Comparison of ENCODE assay signal across 8 cellular contexts in the genomic region with DNA sequence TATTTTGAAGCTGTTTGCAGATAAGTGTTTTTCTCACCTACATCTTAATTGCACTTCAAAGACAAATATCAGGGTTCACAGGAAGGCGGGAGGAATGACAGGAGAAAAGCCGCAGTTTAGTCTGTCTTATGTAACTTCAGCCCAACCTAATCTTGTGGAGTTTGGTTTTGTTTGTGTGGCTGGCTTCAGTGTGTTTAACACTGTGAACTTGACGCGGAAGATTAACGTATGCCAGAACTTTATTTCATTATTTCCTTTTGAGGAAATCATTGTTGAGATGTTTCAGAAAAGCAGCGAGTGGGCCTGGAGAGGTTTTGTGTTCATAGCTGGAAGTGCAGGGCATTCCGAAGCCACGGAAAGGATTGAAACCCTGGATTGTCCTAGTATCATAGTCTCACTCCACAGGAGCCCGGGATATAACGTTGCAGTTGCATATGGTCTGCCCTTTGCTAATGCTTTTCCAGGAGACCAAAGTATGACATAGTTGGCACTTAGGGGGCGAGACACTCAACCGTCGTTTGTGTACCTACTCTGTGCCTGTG. TPM values are rescaled to one million over a fixed set of nuclear protein-coding genes. Genes with fewer than 3 reads are reported as not detected.
DNase-seq lines count a peak whose midpoint lies in the region; ATAC-seq and TF ChIP-seq lines count a peak whose summit lies in the region.

No MANE protein-coding gene starts in this region.

- peaks cover 50% of the 10 kb centered on the region for H3K4me1 Mint-ChIP-seq in activated T-helper 1 cell treated with anti-CD3 and anti-CD28 coated beads, Interleukin-12 subunit alpha, Interleukin-12 subunit beta, Interleukin-2, Interleukin-4 antibody, amounts not matched to agents 30 ng/mL and 10 ng/mL and 1 ng/mL, durations not matched to agents 14 hours and 24 hours and 36 hours (ENCODE audit: low read depth)

- no peak overlapping the region for H3K27ac ChIP-seq in iPS-20b (ENCODE audit: low read length)
- peak overlapping the region in 7 of 8 donors; percentile 95 to 99 (median 96) for H3K27ac ChIP-seq in spleen
- no peak overlapping the region for H3K27ac ChIP-seq in MM.1S (ENCODE audit: low read length)

- H3K9ac ChIP-seq in iPS-20b (ENCODE audit: low read depth, low read length), result peak overlapping the region; percentile 63; the same call in 1 of the 2 replicates
- H3K9ac ChIP-seq in MM.1S (ENCODE audit: low read length), result no peak overlapping the region

- H3K4me3 ChIP-seq in iPS-20b (ENCODE audit: low read length) (peak overlapping the region; percentile 82), spleen (peak overlapping the region in 7 of 8 donors; percentile 69 to 88 (median 80)), MM.1S (ENCODE audit: low read length) (no peak overlapping the region)

- H3K27me3 ChIP-seq in iPS-20b (ENCODE audit: insufficient read depth, low read length) (peaks cover 24% of the 10 kb centered on the region), spleen (replicated peaks in 1 of 7) (peaks cover 0 to 4% (median 0%) of the 10 kb centered on the region in 7 donors), MM.1S (replicated peaks; ENCODE audit: insufficient read depth, low read length) (no peaks in the 10 kb centered on the region)

- peak overlapping the region; percentile 83 for H3K4me3 Mint-ChIP-seq in activated T-helper 1 cell treated with anti-CD3 and anti-CD28 coated beads, Interleukin-12 subunit alpha, Interleukin-12 subunit beta, Interleukin-2, Interleukin-4 antibody, amounts not matched to agents 30 ng/mL and 10 ng/mL and 1 ng/mL, durations not matched to agents 14 hours and 24 hours and 36 hours

- WGBS in spleen, 5 donors, result 8 to 16% (median 9%) methylated on average over 13 of the region's 13 CpGs

- no peaks in the 10 kb centered on the region for H3F3A ChIP-seq in MM.1S (ENCODE audit: insufficient read depth, low read length)

- H3K9me2 ChIP-seq in MM.1S (replicated peaks; ENCODE audit: insufficient read depth, low read length), result no peaks in the 10 kb centered on the region

- TF ChIP-seq CTCF in spleen (IDR thresholded peaks at IDR 0.05 in 8 of 11, conservative IDR thresholded peaks at IDR 0.05 in 3 of 11) (peak in 1 of 11 experiments; percentile 16), MM.1S (IDR thresholded peaks at IDR 0.05; ENCODE audit: low read length) (no peak)

- H3K4me1 ChIP-seq in iPS-20b (ENCODE audit: insufficient read depth, low read length), result peaks cover 13% of the 10 kb centered on the region; the same call in 1 of the 2 replicates
- peaks cover 10 to 83% (median 46%) of the 10 kb centered on the region in 6 donors for H3K4me1 ChIP-seq in spleen
- no peaks in the 10 kb centered on the region for H3K4me1 ChIP-seq in MM.1S (ENCODE audit: low read length)

- peaks cover 26% of the 10 kb centered on the region for H3K27me3 Mint-ChIP-seq in activated T-helper 1 cell treated with anti-CD3 and anti-CD28 coated beads, Interleukin-12 subunit alpha, Interleukin-12 subunit beta, Interleukin-2, Interleukin-4 antibody, amounts not matched to agents 30 ng/mL and 10 ng/mL and 1 ng/mL, durations not matched to agents 14 hours and 24 hours and 36 hours (ENCODE audit: insufficient read depth)

- H3K36me3 ChIP-seq in iPS-20b (ENCODE audit: insufficient read depth, low read depth, low read length) (no peaks in the 10 kb centered on the region), spleen (no peaks in the 10 kb centered on the region), MM.1S (replicated peaks; ENCODE audit: insufficient read depth, low read length) (no peaks in the 10 kb centered on the region)

- no peaks in the 10 kb centered on the region for H3K9me3 Mint-ChIP-seq in activated T-helper 1 cell treated with anti-CD3 and anti-CD28 coated beads, Interleukin-12 subunit alpha, Interleukin-12 subunit beta, Interleukin-2, Interleukin-4 antibody, amounts not matched to agents 30 ng/mL and 10 ng/mL and 1 ng/mL, durations not matched to agents 14 hours and 24 hours and 36 hours

- H3K79me2 ChIP-seq in MM.1S (ENCODE audit: low read length), result no peaks in the 10 kb centered on the region

- TF ChIP-seq POLR2A in spleen (IDR thresholded peaks at IDR 0.05), result no peak

- peaks cover 2% of the 10 kb centered on the region for H3K36me3 Mint-ChIP-seq in activated T-helper 1 cell treated with anti-CD3 and anti-CD28 coated beads, Interleukin-12 subunit alpha, Interleukin-12 subunit beta, Interleukin-2, Interleukin-4 antibody, amounts not matched to agents 30 ng/mL and 10 ng/mL and 1 ng/mL, durations not matched to agents 14 hours and 24 hours and 36 hours (ENCODE audit: low read depth)

- no peak overlapping the region for H3K4me2 ChIP-seq in MM.1S (ENCODE audit: low read depth, low read length)

- no peak overlapping the region for H2AFZ ChIP-seq in MM.1S (ENCODE audit: low read length)

- DNase-seq in AG20443 (ENCODE audit: low spot score), result peak; percentile 20
- peak; percentile 9 for DNase-seq in HCEC 1CT
- DNase-seq in activated T-helper 1 cell treated with anti-CD3 and anti-CD28 coated beads, Interleukin-12 subunit alpha, Interleukin-12 subunit beta, Interleukin-2, Interleukin-4 antibody, amounts not matched to agents 30 ng/mL and 10 ng/mL and 1 ng/mL, durations not matched to agents 14 hours and 24 hours and 36 hours (ENCODE audit: low spot score), result no peak
- DNase-seq in spleen, result no peak
- no peak for DNase-seq in MM.1S
- DNase-seq in H4 (ENCODE audit: low spot score), result no peak

- intact Hi-C loops in activated T-helper 1 cell treated with anti-CD3 and anti-CD28 coated beads, Interleukin-12 subunit alpha, Interleukin-12 subunit beta, Interleukin-2, Interleukin-4 antibody, amounts not matched to agents 30 ng/mL and 10 ng/mL and 1 ng/mL, durations not matched to agents 14 hours and 24 hours and 36 hours (cut with micrococcal nuclease), result loop anchor here (1.0 kb wide), 1 partner anchor 11 kb away; no protein-coding TSS in a partner anchor
- intact Hi-C loops in spleen (cut with DNase I; ENCODE audit: low total_unique reads), result no loop called here

- H3K9me3 ChIP-seq in iPS-20b (ENCODE audit: insufficient read depth, low read depth, low read length) (no peaks in the 10 kb centered on the region), spleen (no peaks in the 10 kb centered on the region), MM.1S (replicated peaks; ENCODE audit: insufficient read depth, low read length) (no peaks in the 10 kb centered on the region)

- H3K27ac Mint-ChIP-seq in activated T-helper 1 cell treated with anti-CD3 and anti-CD28 coated beads, Interleukin-12 subunit alpha, Interleukin-12 subunit beta, Interleukin-2, Interleukin-4 antibody, amounts not matched to agents 30 ng/mL and 10 ng/mL and 1 ng/mL, durations not matched to agents 14 hours and 24 hours and 36 hours, result no peak overlapping the region

- no peaks in the 10 kb centered on the region for H4K20me1 ChIP-seq in MM.1S (ENCODE audit: insufficient read depth, low read length)

- no peak for ATAC-seq in GM19463 (IDR thresholded peaks at IDR 0.05; ENCODE audit: unreplicated experiment)

RNA-seq across cellular contexts. Expression of a gene that starts 2.0 kb away (rescaled TPM):
- total RNA-seq in activated T-helper 1 cell treated with anti-CD3 and anti-CD28 coated beads, Interleukin-12 subunit alpha, Interleukin-12 subunit beta, Interleukin-2, Interleukin-4 antibody, amounts not matched to agents 30 ng/mL and 10 ng/mL and 1 ng/mL, durations not matched to agents 14 hours and 24 hours and 36 hours, result 4.4 and 4.5 TPM in 2 replicates
- total RNA-seq in spleen, result 10 to 100 TPM; 14.9 to 25.3 (median 20.3) TPM
- polyA plus RNA-seq in spleen, result 1 to 10 TPM; 2.1 to 3.0 (median 2.5) TPM
- total RNA-seq in H4 (2014; rRNA removed; shearing (Covaris generic)), result 4.8 and 5.1 TPM in 2 replicates

Comparison
In these comparisons a context has a peak if more than half of its experiments do, and no peak if none do; other contexts are left out.
1. DNase-seq: peak in AG20443 (single experiment) and HCEC 1CT (single experiment); none in activated T-helper 1 cell treated with anti-CD3 and anti-CD28 coated beads, Interleukin-12 subunit alpha, Interleukin-12 subunit beta, Interleukin-2, Interleukin-4 antibody, amounts not matched to agents 30 ng/mL and 10 ng/mL and 1 ng/mL, durations not matched to agents 14 hours and 24 hours and 36 hours (single experiment), spleen (single experiment), MM.1S (single experiment) and H4 (single experiment).
2. H3K27ac ChIP-seq: peak in spleen (7 of 8); none in iPS-20b (single experiment) and MM.1S (single experiment).